In genomic region chr13:114025432-114026127, GRCh38 we compare ENCODE assay signal across 9 cellular contexts. TPM values are rescaled to one million over a fixed set of nuclear protein-coding genes. Genes with fewer than 3 reads are reported as not detected.
DNase-seq lines count a peak whose midpoint lies in the region; ATAC-seq and TF ChIP-seq lines count a peak whose summit lies in the region.
"Had no signal": no experiment of that assay in that cellular context is flagged by ENCODE, and none has a peak within 500 bp of the region (broad histone marks: within the 10 kb centered on the region; RNA-seq: fewer than 3 reads in every experiment).

No MANE protein-coding gene starts in this region.

- H3K4me2 ChIP-seq in DOHH2 (ENCODE audit: low read length): peak overlapping the region; percentile 68

- H4K20me1 ChIP-seq in DOHH2 (ENCODE audit: control insufficient read depth, insufficient read depth, low read depth, low read length): no peaks in the 10 kb centered on the region

- no peaks in the 10 kb centered on the region for H3K79me2 ChIP-seq in DOHH2 (ENCODE audit: control insufficient read depth, low read length)

- TF ChIP-seq POLR2A in thyroid gland (IDR thresholded peaks at IDR 0.05): no peak

- peak overlapping the region; percentile 57 for H3K27ac ChIP-seq in DOHH2 (ENCODE audit: low read depth, low read length)
- H3K27ac ChIP-seq in thyroid gland: no peak overlapping the region
- no peak overlapping the region for H3K27ac ChIP-seq in foreskin keratinocyte
- H3K27ac ChIP-seq: VCaP had no signal

- H3K9me3 Mint-ChIP-seq in osteocyte (ENCODE audit: unreplicated experiment): no peaks in the 10 kb centered on the region

- H3K4me3 Mint-ChIP-seq in osteocyte (ENCODE audit: unreplicated experiment): no peak overlapping the region

- no peaks in the 10 kb centered on the region for H3K27me3 ChIP-seq in DOHH2 (ENCODE audit: control insufficient read depth, low read length)
- no peaks in the 10 kb centered on the region for H3K27me3 ChIP-seq in thyroid gland
- H3K27me3 ChIP-seq in foreskin keratinocyte: no peaks in the 10 kb centered on the region

- H3K9me2 ChIP-seq in DOHH2 (replicated peaks; ENCODE audit: control insufficient read depth, low read length): no peaks in the 10 kb centered on the region

- peak overlapping the region; percentile 57 for H3K4me3 ChIP-seq in DOHH2 (ENCODE audit: low read length)
- no peak overlapping the region for H3K4me3 ChIP-seq in thyroid gland (replicated peaks in 1 of 3)

- H3K36me3 Mint-ChIP-seq in osteocyte (ENCODE audit: unreplicated experiment): peaks cover 15% of the 10 kb centered on the region

- H3F3A ChIP-seq in DOHH2 (ENCODE audit: control insufficient read depth, insufficient read depth): no peaks in the 10 kb centered on the region

- WGBS in thyroid gland, 2 donors: 70 to 83% methylated on average over 17 to 19 of the region's 19 CpGs

- no peak for TF ChIP-seq CTCF in DOHH2 (IDR thresholded peaks at IDR 0.05; ENCODE audit: low read depth, low read length, poor library complexity, severe bottlenecking)
- TF ChIP-seq CTCF in osteocyte (IDR thresholded peaks at IDR 0.05): no peak
- no peak for TF ChIP-seq CTCF in thyroid gland (IDR thresholded peaks at IDR 0.05)
- no peak for TF ChIP-seq CTCF in foreskin keratinocyte (conservative IDR thresholded peaks at IDR 0.05)

- no peaks in the 10 kb centered on the region for H3K36me3 ChIP-seq in DOHH2 (ENCODE audit: control insufficient read depth, low read length)
- H3K36me3 ChIP-seq in thyroid gland: peaks cover 0 to 6% of the 10 kb centered on the region in 2 donors

- ATAC-seq in foreskin keratinocyte: no peak

- H3K27ac Mint-ChIP-seq in osteocyte (ENCODE audit: unreplicated experiment): peak overlapping the region; percentile 84

- H3K9me3 ChIP-seq in DOHH2 (ENCODE audit: control insufficient read depth, insufficient read depth, low read length) (no peaks in the 10 kb centered on the region), thyroid gland (no peaks in the 10 kb centered on the region)

- H3K4me1 Mint-ChIP-seq in osteocyte (ENCODE audit: unreplicated experiment): peaks cover 36% of the 10 kb centered on the region

- H3K27me3 Mint-ChIP-seq in osteocyte (ENCODE audit: unreplicated experiment): no peaks in the 10 kb centered on the region

- peak; percentile 95 for DNase-seq in NCI-H82 (lab: John Stamatoyannopoulos, UW)
- peak; percentile 68 for DNase-seq in fibroblast of peridontal ligament (ENCODE audit: extremely low read depth)
- no peak for DNase-seq in osteocyte (ENCODE audit: extremely low spot score, unreplicated experiment)
- DNase-seq in thyroid gland: no peak
- no peak for DNase-seq in NCI-H510A (lab: John Stamatoyannopoulos, UW)
- DNase-seq in posterior vena cava (ENCODE audit: low spot score): no peak
- no peak for DNase-seq in foreskin keratinocyte

- peaks cover 67% of the 10 kb centered on the region for H3K4me1 ChIP-seq in DOHH2 (ENCODE audit: control insufficient read depth, low read length)
- peaks cover 5 to 12% of the 10 kb centered on the region in 2 donors for H3K4me1 ChIP-seq in thyroid gland
- no peaks in the 10 kb centered on the region for H3K4me1 ChIP-seq in foreskin keratinocyte

- intact Hi-C loops in thyroid gland (cut with DNase I): no loop called here
- intact Hi-C loops in posterior vena cava (cut with DNase I): no loop called here

RNA-seq across cellular contexts. Expression of gene C13orf46, which starts 51.7 kb away (rescaled TPM):
- total RNA-seq in osteocyte: 2.4 and 2.9 TPM in 2 replicates
- 1 to 10 TPM in 3 of 4 donors, under 1 TPM in 1; 0.67 to 9.4 (median 4.3) TPM for total RNA-seq in thyroid gland
- total RNA-seq in posterior vena cava: 1 to 10 TPM; 1.2 to 1.9 TPM
- not detected in 2 replicates for total RNA-seq in foreskin keratinocyte
- polyA plus RNA-seq in foreskin keratinocyte: 0.02 TPM in 1 of 2 replicates, not detected in the other

Comparison
In these comparisons a context has a peak if more than half of its experiments do, and no peak if none do; other contexts are left out.
1. DNase-seq: peak in NCI-H82 (single experiment) and fibroblast of peridontal ligament (single experiment); none in osteocyte (single experiment), thyroid gland (0 of 2), NCI-H510A (single experiment), posterior vena cava (single experiment) and foreskin keratinocyte (0 of 2).